In the genomic region with DNA sequence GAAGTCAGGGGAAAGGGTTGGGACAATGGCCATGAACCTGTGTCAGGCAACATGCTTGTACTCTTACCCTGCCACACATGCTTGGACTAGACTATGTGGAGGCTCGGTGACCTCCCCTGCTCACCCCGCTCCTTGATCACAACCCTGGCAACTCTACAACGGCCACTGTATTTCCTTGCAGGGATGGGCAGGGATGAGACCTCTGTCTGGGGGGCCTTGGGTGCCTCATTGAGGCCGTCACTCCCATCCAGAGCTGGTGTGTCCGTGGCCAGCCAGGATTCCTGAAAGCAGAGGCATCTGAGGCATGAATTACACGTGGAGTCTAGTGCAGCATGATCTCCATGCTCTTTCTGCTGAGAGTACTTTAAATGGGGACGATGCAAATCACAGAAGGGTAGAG, we compare ENCODE assay signal across 1 cellular context.
TF ChIP-seq lines count a peak whose summit lies in the region.

No MANE protein-coding gene starts in this region.

TF ChIP-seq in HEK293, 187 proteins besides CTCF, POLR2A, EP300 and RAD21 (continued from another document):
- TF ChIP-seq, protein P1, sequence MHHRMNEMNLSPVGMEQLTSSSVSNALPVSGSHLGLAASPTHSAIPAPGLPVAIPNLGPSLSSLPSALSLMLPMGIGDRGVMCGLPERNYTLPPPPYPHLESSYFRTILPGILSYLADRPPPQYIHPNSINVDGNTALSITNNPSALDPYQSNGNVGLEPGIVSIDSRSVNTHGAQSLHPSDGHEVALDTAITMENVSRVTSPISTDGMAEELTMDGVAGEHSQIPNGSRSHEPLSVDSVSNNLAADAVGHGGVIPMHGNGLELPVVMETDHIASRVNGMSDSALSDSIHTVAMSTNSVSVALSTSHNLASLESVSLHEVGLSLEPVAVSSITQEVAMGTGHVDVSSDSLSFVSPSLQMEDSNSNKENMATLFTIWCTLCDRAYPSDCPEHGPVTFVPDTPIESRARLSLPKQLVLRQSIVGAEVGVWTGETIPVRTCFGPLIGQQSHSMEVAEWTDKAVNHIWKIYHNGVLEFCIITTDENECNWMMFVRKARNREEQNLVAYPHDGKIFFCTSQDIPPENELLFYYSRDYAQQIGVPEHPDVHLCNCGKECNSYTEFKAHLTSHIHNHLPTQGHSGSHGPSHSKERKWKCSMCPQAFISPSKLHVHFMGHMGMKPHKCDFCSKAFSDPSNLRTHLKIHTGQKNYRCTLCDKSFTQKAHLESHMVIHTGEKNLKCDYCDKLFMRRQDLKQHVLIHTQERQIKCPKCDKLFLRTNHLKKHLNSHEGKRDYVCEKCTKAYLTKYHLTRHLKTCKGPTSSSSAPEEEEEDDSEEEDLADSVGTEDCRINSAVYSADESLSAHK (tag by site-specific recombination; IDR thresholded peaks at IDR 0.05), result no peak
- TF ChIP-seq ZNF114 (tag by site-specific recombination; IDR thresholded peaks at IDR 0.05) (no peak), ZNF274 (IDR thresholded peaks at IDR 0.05; ENCODE audit: low read length) (no peak), ZNF274 (tag by site-specific recombination; IDR thresholded peaks at IDR 0.05; ENCODE audit: borderline replicate concordance) (no peak), ZNF239 (tag by site-specific recombination; IDR thresholded peaks at IDR 0.05) (no peak)
- TF ChIP-seq, protein P2, sequence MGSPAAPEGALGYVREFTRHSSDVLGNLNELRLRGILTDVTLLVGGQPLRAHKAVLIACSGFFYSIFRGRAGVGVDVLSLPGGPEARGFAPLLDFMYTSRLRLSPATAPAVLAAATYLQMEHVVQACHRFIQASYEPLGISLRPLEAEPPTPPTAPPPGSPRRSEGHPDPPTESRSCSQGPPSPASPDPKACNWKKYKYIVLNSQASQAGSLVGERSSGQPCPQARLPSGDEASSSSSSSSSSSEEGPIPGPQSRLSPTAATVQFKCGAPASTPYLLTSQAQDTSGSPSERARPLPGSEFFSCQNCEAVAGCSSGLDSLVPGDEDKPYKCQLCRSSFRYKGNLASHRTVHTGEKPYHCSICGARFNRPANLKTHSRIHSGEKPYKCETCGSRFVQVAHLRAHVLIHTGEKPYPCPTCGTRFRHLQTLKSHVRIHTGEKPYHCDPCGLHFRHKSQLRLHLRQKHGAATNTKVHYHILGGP (tag by site-specific recombination; IDR thresholded peaks at IDR 0.05), result no peak
